In genomic region chr7:151871904-151872303, GRCh38 we compare ENCODE assay signal across 22 cellular contexts. TPM values are rescaled to one million over a fixed set of nuclear protein-coding genes. Genes with fewer than 3 reads are reported as not detected.
DNase-seq lines count a peak whose midpoint lies in the region; ATAC-seq, FAIRE-seq and TF ChIP-seq lines count a peak whose summit lies in the region.
"Had no signal": no experiment of that assay in that cellular context is flagged by ENCODE, and none has a peak within 500 bp of the region (broad histone marks: within the 10 kb centered on the region; RNA-seq: fewer than 3 reads in every experiment).

No MANE protein-coding gene starts in this region.

- H3K9me3 ChIP-seq in kidney (ENCODE audit: control insufficient read depth in 1 of 2, low read length in 2 of 2) (no peaks in the 10 kb centered on the region), SJCRH30 (replicated peaks) (no peaks in the 10 kb centered on the region; the same call in 1 of the 2 replicates)

- DNase-seq in AG08396 (ENCODE audit: low spot score), result peak; percentile 38
- DNase-seq in G401 (ENCODE audit: low spot score), result peak; percentile 55
- peak; percentile 9 for DNase-seq in SW480 (ENCODE audit: low spot score)
- peak; percentile 60 for DNase-seq in kidney
- no peak for DNase-seq in HK-2 (ENCODE audit: unreplicated experiment)
- no peak for DNase-seq in SJCRH30
- no peak for DNase-seq in Kasumi-1 (lab: John Stamatoyannopoulos, UW)
- DNase-seq: activated CD4-positive, alpha-beta T cell treated with anti-CD3 and anti-CD28 coated beads, Interleukin-2, amount 10 ng/mL, durations not matched to agents 24 days and 14 days; activated CD8-positive, alpha-beta memory T cell treated with anti-CD3 and anti-CD28 coated beads, Interleukin-2, amount 50 U/mL, for 48 hours; activated gamma-delta T cell treated with Interleukin-2 at 50 U/mL for 16 hours; amniotic stem cell; effector memory CD8-positive, alpha-beta T cell; mammary epithelial cell; naive thymus-derived CD4-positive, alpha-beta T cell; NCI-H2081 treated with DMSO at 0.1 percent for 48 hours; NCI-H526; stimulated activated CD8-positive, alpha-beta memory T cell treated with anti-CD3 and anti-CD28 coated beads, Interleukin-4, amount 100 ng/mL, for 48 hours had no signal

- intact Hi-C loops in kidney (cut with DNase I), result no loop called here

- H3K36me3 ChIP-seq in kidney (ENCODE audit: control insufficient read depth in 1 of 2, insufficient read depth in 2 of 2, low read length in 2 of 2) (no peaks in the 10 kb centered on the region), SJCRH30 (no peaks in the 10 kb centered on the region)

- H3K4me3 ChIP-seq in kidney (ENCODE audit: low read length in 2 of 2), result no peak overlapping the region
- no peak overlapping the region for H3K4me3 ChIP-seq in SJCRH30
- H3K4me3 ChIP-seq: skin epidermis had no signal

- H3K27me3 ChIP-seq in SJCRH30, result no peaks in the 10 kb centered on the region

- FAIRE-seq in kidney (lab: Jason Lieb, UNC), result no peak
- FAIRE-seq: D721Med, GM12892, TTC549 had no signal

- H3K4me1 ChIP-seq in kidney (ENCODE audit: control insufficient read depth in 1 of 2, insufficient read depth in 1 of 2, low read depth in 1 of 2, low read length in 2 of 2) (peaks cover 33 to 46% of the 10 kb centered on the region in 2 donors), SJCRH30 (no peaks in the 10 kb centered on the region)

- no peak overlapping the region for H3K27ac ChIP-seq in kidney (ENCODE audit: low read depth in 2 of 2, low read length in 2 of 2)
- H3K27ac ChIP-seq in SJCRH30, result no peak overlapping the region
- H3K27ac ChIP-seq: skin epidermis had no signal

- in situ Hi-C loops in G401 (cut with HindIII; ENCODE audit: low sequenced_read_pairs), result no loop called here

- TF ChIP-seq CTCF in kidney (IDR thresholded peaks at IDR 0.05; ENCODE audit: borderline replicate concordance, extremely low read depth, insufficient read depth), result no peak

- no peak overlapping the region for H3K9ac ChIP-seq in kidney (ENCODE audit: low read length in 2 of 2)

- ATAC-seq in HG03565 (IDR thresholded peaks at IDR 0.05; ENCODE audit: unreplicated experiment), result no peak
- ATAC-seq: effector memory CD8-positive, alpha-beta T cell; naive thymus-derived CD4-positive, alpha-beta T cell had no signal

RNA-seq across cellular contexts. Expression of gene PRKAG2, which starts 5.0 kb away (rescaled TPM):
- 92.4 and 97.3 TPM in 2 replicates for total RNA-seq in G401 (2014; rRNA removed; shearing (Covaris generic))
- 40.7 TPM for total RNA-seq in kidney
- polyA plus RNA-seq in kidney (ENCODE audit: insufficient read depth, low read depth, low replicate concordance), result 40.9 TPM
- 9.5 and 10.9 TPM in 2 replicates for total RNA-seq in SJCRH30 (2014; rRNA removed; shearing (Covaris generic))

Comparison
In these comparisons a context has a peak if more than half of its experiments do, and no peak if none do; other contexts are left out.
1. DNase-seq: peak in AG08396 (single experiment), G401 (single experiment), SW480 (single experiment) and kidney (single experiment); none in HK-2 (single experiment), SJCRH30 (0 of 2) and Kasumi-1 (0 of 2).